1 cellular context compared by ENCODE assay signal in the genomic region with DNA sequence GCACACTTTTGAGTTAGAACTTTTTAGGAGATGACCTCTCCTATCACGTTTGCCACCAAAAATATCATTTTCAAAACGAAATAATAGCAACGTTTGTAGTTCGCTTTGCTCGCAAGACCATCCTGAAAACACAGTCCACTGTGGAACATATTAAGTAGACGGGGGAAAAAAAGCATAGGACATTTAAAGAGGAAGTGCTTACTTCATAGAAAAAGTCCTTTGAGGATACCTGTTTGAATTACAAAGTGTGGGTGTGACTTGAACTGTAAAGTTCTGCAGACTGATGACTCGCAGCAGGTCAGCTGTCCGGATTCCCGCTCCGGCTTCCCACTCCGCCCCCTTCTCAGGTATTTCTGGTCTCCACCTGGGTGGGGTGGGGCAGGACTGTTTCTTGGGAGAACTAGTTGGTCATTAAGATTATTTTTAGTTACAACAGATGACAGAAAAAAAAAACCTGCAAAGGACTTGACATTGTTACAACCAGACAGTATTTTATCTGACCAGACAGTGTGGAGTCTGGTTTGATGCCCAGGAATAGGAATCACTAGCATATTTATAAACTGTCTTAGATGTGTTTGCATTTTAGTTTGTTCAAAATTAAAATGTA.
TF ChIP-seq lines count a peak whose summit lies in the region.

No MANE protein-coding gene starts in this region.

TF ChIP-seq in HCT116, 20 proteins besides CTCF, POLR2A, EP300 and RAD21 (continued from another document):
- TF ChIP-seq EGR1 (IDR thresholded peaks at IDR 0.05; ENCODE audit: low read depth) = peak; percentile 50; the same call in 1 of the 2 replicates
- no peak for TF ChIP-seq SRF (IDR thresholded peaks at IDR 0.05; ENCODE audit: low read depth)
- peak; percentile 52; the same call in 1 of the 2 replicates for TF ChIP-seq JUND (IDR thresholded peaks at IDR 0.05)
- TF ChIP-seq FOSL1 (IDR thresholded peaks at IDR 0.05; ENCODE audit: low read depth) = peak; percentile 41
- TF ChIP-seq SIN3A (IDR thresholded peaks at IDR 0.05; ENCODE audit: low read depth) = peak; percentile 35; the same call in 1 of the 2 replicates
